In genomic region chr17:31834448-31834847, GRCh38 we compare ENCODE assay signal across 16 cellular contexts. TPM values are rescaled to one million over a fixed set of nuclear protein-coding genes. Genes with fewer than 3 reads are reported as not detected.
A peak's percentile ranks its signal among the peaks of the same experiment; 100 is the strongest.
DNase-seq lines count a peak whose midpoint lies in the region; ATAC-seq and TF ChIP-seq lines count a peak whose summit lies in the region.
"Had no signal": no experiment of that assay in that cellular context is flagged by ENCODE, and none has a peak within 500 bp of the region (broad histone marks: within the 10 kb centered on the region; RNA-seq: fewer than 3 reads in every experiment).

No MANE protein-coding gene starts in this region.

- H3K36me3 Mint-ChIP-seq in GM23338 (ENCODE audit: low read depth) (no peaks in the 10 kb centered on the region), neural progenitor cell (no peaks in the 10 kb centered on the region)

- H3K27ac Mint-ChIP-seq in GM23338 (no peak overlapping the region), neural progenitor cell (no peak overlapping the region)

- no peak overlapping the region for H3K4me2 ChIP-seq in GM23338
- no peak overlapping the region for H3K4me2 ChIP-seq in neural progenitor cell

- no peaks in the 10 kb centered on the region for H3K4me1 ChIP-seq in GM23338 (ENCODE audit: insufficient read depth)
- H3K4me1 ChIP-seq in neural progenitor cell: no peaks in the 10 kb centered on the region
- H3K4me1 ChIP-seq: right atrium auricular region had no signal

- no peaks in the 10 kb centered on the region for H3K79me2 ChIP-seq in GM23338 (replicated peaks; ENCODE audit: insufficient read depth)
- H3K79me2 ChIP-seq in neural progenitor cell (ENCODE audit: low read depth): no peaks in the 10 kb centered on the region

- no peak overlapping the region for H3K9ac ChIP-seq in neural progenitor cell

- no peaks in the 10 kb centered on the region for H3F3A ChIP-seq in GM23338 (replicated peaks; ENCODE audit: low read depth)
- H3F3A ChIP-seq in neural progenitor cell (ENCODE audit: low read depth): no peaks in the 10 kb centered on the region

- H3K27me3 Mint-ChIP-seq in GM23338 (ENCODE audit: insufficient read depth, low read depth, poor library complexity) (peaks cover 5% of the 10 kb centered on the region), neural progenitor cell (ENCODE audit: insufficient read depth, low read depth) (peaks cover 10% of the 10 kb centered on the region)

- no peaks in the 10 kb centered on the region for H3K9me2 ChIP-seq in GM23338 (ENCODE audit: insufficient read depth)

- no peak for TF ChIP-seq CTCF in GM06990 (IDR thresholded peaks at IDR 0.05; ENCODE audit: insufficient read depth, low read length, poor library complexity, severe bottlenecking)
- no peak for TF ChIP-seq CTCF in GM23338 (conservative IDR thresholded peaks at IDR 0.05; ENCODE audit: low read depth in 2 of 2)
- TF ChIP-seq CTCF in neural progenitor cell (IDR thresholded peaks at IDR 0.05): no peak

- DNase-seq in GM06990 (ENCODE audit: extremely low read depth, insufficient read length) (peak; percentile 15), NOMO-1 treated with dmso at 0.1 percent for 144 hours (lab: John Stamatoyannopoulos, UW; ENCODE audit: unreplicated experiment) (peak; percentile 82), globus pallidus (ENCODE audit: low spot score) (peak; percentile 16), NCI-H1048 (lab: John Stamatoyannopoulos, UW) (no peak), GM23338 (ENCODE audit: low spot score) (no peak), NCI-H82 treated with DMSO at 0.1 percent for 48 hours (lab: John Stamatoyannopoulos, UW; ENCODE audit: unreplicated experiment) (no peak), neural progenitor cell (ENCODE audit: low spot score) (no peak)
- DNase-seq: activated T-cell treated with anti-CD3 and anti-CD28 coated beads, Interleukin-2, amount 50 U/mL, for 48 hours; AML-193; GF-D8; left cardiac atrium; NCI-H1417 treated with DMSO at 0.1 percent for 48 hours; NCI-H524; SHP77 had no signal

- no peak overlapping the region for H3K27ac ChIP-seq in GM23338 (ENCODE audit: low read depth)
- no peak overlapping the region for H3K27ac ChIP-seq in neural progenitor cell
- H3K27ac ChIP-seq: right atrium auricular region had no signal

- H4K20me1 ChIP-seq in GM23338 (replicated peaks; ENCODE audit: insufficient read depth) (no peaks in the 10 kb centered on the region), neural progenitor cell (ENCODE audit: low read depth) (no peaks in the 10 kb centered on the region)

- H3K4me1 Mint-ChIP-seq in GM23338 (no peaks in the 10 kb centered on the region), neural progenitor cell (no peaks in the 10 kb centered on the region)

- H3K27me3 ChIP-seq in GM06990 (replicated peaks; ENCODE audit: control insufficient read depth, insufficient read depth, low read length): no peaks in the 10 kb centered on the region; the same call in none of the 2 replicates
- H3K27me3 ChIP-seq in GM23338 (ENCODE audit: insufficient read depth): no peaks in the 10 kb centered on the region
- H3K27me3 ChIP-seq in neural progenitor cell: no peaks in the 10 kb centered on the region
- H3K27me3 ChIP-seq: right atrium auricular region had no signal

- ATAC-seq in GM21786 (IDR thresholded peaks at IDR 0.05; ENCODE audit: unreplicated experiment): peak; percentile 45
- ATAC-seq in GM23338: no peak
- ATAC-seq: left cardiac atrium had no signal

- H3K4me3 Mint-ChIP-seq in GM23338 (no peak overlapping the region), neural progenitor cell (no peak overlapping the region)

- H3K9me3 ChIP-seq in neural progenitor cell (ENCODE audit: low read depth): no peaks in the 10 kb centered on the region
- H3K9me3 ChIP-seq: right atrium auricular region had no signal

- H3K36me3 ChIP-seq in GM06990 (ENCODE audit: control insufficient read depth, insufficient read depth, low read length) (no peaks in the 10 kb centered on the region), GM23338 (ENCODE audit: insufficient read depth) (no peaks in the 10 kb centered on the region), neural progenitor cell (no peaks in the 10 kb centered on the region)
- H3K36me3 ChIP-seq: right atrium auricular region had no signal

- H2AFZ ChIP-seq in GM23338 (no peak overlapping the region), neural progenitor cell (replicated peaks) (no peak overlapping the region)

- H3K4me3 ChIP-seq in GM06990 (replicated peaks; ENCODE audit: low read depth, low read length): no peak overlapping the region
- H3K4me3 ChIP-seq in GM23338: no peak overlapping the region
- no peak overlapping the region for H3K4me3 ChIP-seq in neural progenitor cell
- H3K4me3 ChIP-seq: right atrium auricular region had no signal

- H3K9me3 Mint-ChIP-seq in GM23338: peaks cover 6% of the 10 kb centered on the region; the same call in 2 of the 3 replicates
- peaks cover 2% of the 10 kb centered on the region for H3K9me3 Mint-ChIP-seq in neural progenitor cell

TF ChIP-seq in GM23338, 12 proteins besides CTCF, POLR2A, EP300 and RAD21 (continues in another document):
- TF ChIP-seq ZNF331 (CRISPR knock-in tag; IDR thresholded peaks at IDR 0.05; ENCODE audit: low read depth): no peak
- TF ChIP-seq CREB1 (CRISPR knock-in tag; IDR thresholded peaks at IDR 0.05; ENCODE audit: low read depth): no peak
- no peak for TF ChIP-seq NANOG (IDR thresholded peaks at IDR 0.05; ENCODE audit: borderline replicate concordance)
- no peak for TF ChIP-seq EZH2 (IDR thresholded peaks at IDR 0.05; ENCODE audit: low read depth, unreplicated experiment)
- TF ChIP-seq ZNF114 (CRISPR knock-in tag; IDR thresholded peaks at IDR 0.05): no peak
- TF ChIP-seq POLR2AphosphoS5 (IDR thresholded peaks at IDR 0.05; ENCODE audit: low read depth): no peak
- TF ChIP-seq JUNB (IDR thresholded peaks at IDR 0.05; ENCODE audit: unreplicated experiment): no peak
- no peak for TF ChIP-seq EZH2phosphoT487 (IDR thresholded peaks at IDR 0.05; ENCODE audit: unreplicated experiment)
- TF ChIP-seq REST (IDR thresholded peaks at IDR 0.05; ENCODE audit: unreplicated experiment): no peak
- no peak for TF ChIP-seq STAT1 (IDR thresholded peaks at IDR 0.05; ENCODE audit: unreplicated experiment)
- no peak for TF ChIP-seq ETS1 (IDR thresholded peaks at IDR 0.05)

RNA-seq across cellular contexts. Expression of gene COPRS, which starts 24.6 kb away (rescaled TPM):
- total RNA-seq in GM23338 (2014; rRNA removed; shearing (Covaris generic)): 50.9 and 51.5 TPM in 2 replicates
- polyA plus RNA-seq in GM23338 (2016; fragmentation: Nextera tagmentation; extraction: Ambion mirVana): 62.6 and 63.9 TPM in 2 replicates
- total RNA-seq in neural progenitor cell (ENCODE audit: low replicate concordance): 37.9 and 51.3 TPM in 2 replicates

Comparison
In these comparisons a context has a peak if more than half of its experiments do, and no peak if none do; other contexts are left out.
1. DNase-seq: peak in GM06990 (single experiment), NOMO-1 treated with dmso at 0.1 percent for 144 hours (single experiment) and globus pallidus (single experiment); none in NCI-H1048 (single experiment), GM23338 (single experiment), NCI-H82 treated with DMSO at 0.1 percent for 48 hours (single experiment) and neural progenitor cell (single experiment).